Comparison of ENCODE assay signal across 8 cellular contexts in genomic region chr19:13850910-13851753, GRCh38. TPM values are rescaled to one million over a fixed set of nuclear protein-coding genes. Genes with fewer than 3 reads are reported as not detected.
DNase-seq lines count a peak whose midpoint lies in the region; ATAC-seq, FAIRE-seq and TF ChIP-seq lines count a peak whose summit lies in the region.

No MANE protein-coding gene starts in this region.

- no peaks in the 10 kb centered on the region for H4K20me1 ChIP-seq in keratinocyte (ENCODE audit: control insufficient read depth, extremely low read depth, insufficient read depth, low read length)

- peak overlapping the region; percentile 51 for H3K4me3 ChIP-seq in WI38 (ENCODE audit: low read depth, low read length)
- peak overlapping the region; percentile 35 to 54 (median 45) for H3K4me3 ChIP-seq in keratinocyte (ENCODE audit: control insufficient read depth in 2 of 3, extremely low read depth in 1 of 3, insufficient read depth in 2 of 3, low read depth in 1 of 3, low read length in 3 of 3)
- H3K4me3 ChIP-seq in spleen = peak overlapping the region in 5 of 8 donors; percentile 13 to 58 (median 30)

- H3K4me1 ChIP-seq in keratinocyte (ENCODE audit: control insufficient read depth, extremely low read depth, insufficient read depth, low read length) (peaks cover 43% of the 10 kb centered on the region), spleen (peaks cover 19 to 55% (median 44%) of the 10 kb centered on the region in 6 donors)

- no peaks in the 10 kb centered on the region for H3K79me2 ChIP-seq in keratinocyte (ENCODE audit: control insufficient read depth, insufficient read depth, low read length)

- dilution Hi-C loops in keratinocyte (cut with MboI; ENCODE audit: extremely low pct_ligation_motif_present, low sequenced_read_pairs) = no loop called here

- H2AFZ ChIP-seq in keratinocyte (ENCODE audit: control insufficient read depth, low read length) = peak overlapping the region; percentile 49

- ATAC-seq in GM21717 (IDR thresholded peaks at IDR 0.05; ENCODE audit: unreplicated experiment) (no peak), HG03354 (IDR thresholded peaks at IDR 0.05; ENCODE audit: poor library complexity, severe bottlenecking, unreplicated experiment) (no peak), HG02763 (IDR thresholded peaks at IDR 0.05; ENCODE audit: unreplicated experiment) (no peak)

- peak; percentile 86 for FAIRE-seq in keratinocyte (lab: Jason Lieb, UNC)

- H3K4me2 ChIP-seq in keratinocyte (ENCODE audit: control insufficient read depth, extremely low read depth, insufficient read depth, low read depth, low read length) = peak overlapping the region; percentile 87

- no peaks in the 10 kb centered on the region for H3K27me3 ChIP-seq in keratinocyte (ENCODE audit: control insufficient read depth, extremely low read depth, insufficient read depth, low read length)
- peaks cover 0 to 19% (median 0%) of the 10 kb centered on the region in 7 donors for H3K27me3 ChIP-seq in spleen (replicated peaks in 1 of 7)

- WGBS in spleen, 5 donors = 56 to 78% (median 61%) methylated on average over 19 to 26 of the region's 26 CpGs

- DNase-seq in HT1080 (ENCODE audit: low read depth) (peak; percentile 99), keratinocyte (ENCODE audit: low read depth, low spot score) (no peak), spleen (peak; percentile 81)
- peak; percentile 35 for DNase-seq in central memory CD4-positive, alpha-beta T cell

- peak overlapping the region; percentile 95 for H3K9ac ChIP-seq in keratinocyte (ENCODE audit: control insufficient read depth, extremely low read depth, insufficient read depth, low read length)

- intact Hi-C loops in spleen (cut with DNase I; ENCODE audit: low total_unique reads) = no loop called here

- TF ChIP-seq POLR2A in spleen (IDR thresholded peaks at IDR 0.05) = no peak

- H3K9me3 ChIP-seq in keratinocyte (ENCODE audit: control insufficient read depth, low read depth, low read length) (no peaks in the 10 kb centered on the region), spleen (no peaks in the 10 kb centered on the region)

- no peaks in the 10 kb centered on the region for H3K9me1 ChIP-seq in keratinocyte (ENCODE audit: control insufficient read depth, extremely low read depth, insufficient read depth, low read length)

- H3K36me3 ChIP-seq in keratinocyte (ENCODE audit: control insufficient read depth in 2 of 2, extremely low read depth in 1 of 2, insufficient read depth in 2 of 2, low read length in 2 of 2) = no peaks in the 10 kb centered on the region
- no peaks in the 10 kb centered on the region for H3K36me3 ChIP-seq in spleen

- no peak for TF ChIP-seq CTCF in WI38 (IDR thresholded peaks at IDR 0.05; ENCODE audit: low read depth, low read length)
- TF ChIP-seq CTCF in keratinocyte (optimal IDR thresholded peaks at IDR 0.05 in 1 of 3, IDR thresholded peaks at IDR 0.05 in 1 of 3, conservative IDR thresholded peaks at IDR 0.05 in 1 of 3; ENCODE audit: extremely low read depth in 1 of 3, insufficient read depth in 2 of 3, low read length in 3 of 3) = no peak
- TF ChIP-seq CTCF in spleen (IDR thresholded peaks at IDR 0.05 in 8 of 11, conservative IDR thresholded peaks at IDR 0.05 in 3 of 11) = no peak

- H3K27ac ChIP-seq in keratinocyte (ENCODE audit: control insufficient read depth, insufficient read depth, low read length) (peak overlapping the region; percentile 99), spleen (peak overlapping the region in 7 of 8 donors; percentile 63 to 94 (median 78))

RNA-seq across cellular contexts. Expression of gene NANOS3, which starts 25.8 kb away (rescaled TPM):
- not detected in 2 replicates for total RNA-seq in HT1080 (2014; rRNA removed; shearing (Covaris generic))
- polyA plus RNA-seq in HT1080 (2015; cell fraction: cytosol; rRNA removed) = not detected in 2 replicates
- polyA plus RNA-seq in HT1080 (2015; cell fraction: nucleus; rRNA removed) = not detected in 2 replicates
- polyA plus RNA-seq in keratinocyte (0.18 TPM in 1 of 3 replicates, not detected in the others), spleen (under 1 TPM; 0.42 to 0.99 (median 0.52) TPM)
- not detected for polyA plus RNA-seq in keratinocyte (2011; ENCODE audit: low read depth)
- 0.40 TPM in 1 of 2 replicates, not detected in the other for polyA plus RNA-seq in keratinocyte (2011; cell fraction: cytosol; rRNA removed)
- not detected in 2 replicates for polyA plus RNA-seq in keratinocyte (2011; cell fraction: nucleus; rRNA removed)
- polyA plus RNA-seq in keratinocyte (2012; ENCODE audit: low replicate concordance) = 0.86 TPM in 1 of 2 replicates, not detected in the other
- 0.40 TPM in 1 of 3 replicates, not detected in the others for polyA minus RNA-seq in keratinocyte
- not detected for polyA minus RNA-seq in keratinocyte (2011; cell fraction: cytosol; rRNA and poly(A)+ RNA removed)
- polyA minus RNA-seq in keratinocyte (2011; cell fraction: nucleus; rRNA and poly(A)+ RNA removed) = not detected in 2 replicates
- not detected for total RNA-seq in spleen

RNA-seq across cellular contexts. Expression of gene BRME1, which starts 54.8 kb away (rescaled TPM):
- 2.0 and 3.3 TPM in 2 replicates for total RNA-seq in HT1080 (2014; rRNA removed; shearing (Covaris generic))
- polyA plus RNA-seq in HT1080 (2015; cell fraction: cytosol; rRNA removed) = 0.55 and 0.97 TPM in 2 replicates
- polyA plus RNA-seq in HT1080 (2015; cell fraction: nucleus; rRNA removed) = 3.6 and 4.1 TPM in 2 replicates
- 0.22 to 0.57 TPM (median 0.26 TPM) in 3 replicates for polyA plus RNA-seq in keratinocyte
- not detected for polyA plus RNA-seq in keratinocyte (2011; ENCODE audit: low read depth)
- 0.17 and 0.30 TPM in 2 replicates for polyA plus RNA-seq in keratinocyte (2011; cell fraction: cytosol; rRNA removed)
- 0.43 and 0.61 TPM in 2 replicates for polyA plus RNA-seq in keratinocyte (2011; cell fraction: nucleus; rRNA removed)
- 0.44 and 0.71 TPM in 2 replicates for polyA plus RNA-seq in keratinocyte (2012; ENCODE audit: low replicate concordance)
- polyA minus RNA-seq in keratinocyte = 0.38 to 0.56 TPM in 2 of 3 replicates, not detected in the other
- polyA minus RNA-seq in keratinocyte (2011; cell fraction: cytosol; rRNA and poly(A)+ RNA removed) = 1.5 TPM
- not detected in 2 replicates for polyA minus RNA-seq in keratinocyte (2011; cell fraction: nucleus; rRNA and poly(A)+ RNA removed)
- total RNA-seq in spleen = 1 to 10 TPM in 6 of 7 donors, under 1 TPM in 1; 0.97 to 3.5 (median 2.1) TPM
- 1 to 10 TPM; 1.3 to 3.8 (median 2.7) TPM for polyA plus RNA-seq in spleen

RNA-seq across cellular contexts. Expression of gene CC2D1A, which starts 54.9 kb away (rescaled TPM):
- total RNA-seq in HT1080 (2014; rRNA removed; shearing (Covaris generic)) = 16.8 and 19.7 TPM in 2 replicates
- polyA plus RNA-seq in HT1080 (2015; cell fraction: cytosol; rRNA removed) = 15.0 and 15.7 TPM in 2 replicates
- 45.3 and 50.4 TPM in 2 replicates for polyA plus RNA-seq in HT1080 (2015; cell fraction: nucleus; rRNA removed)
- polyA plus RNA-seq in keratinocyte (11.2 to 15.6 TPM (median 14.7 TPM) in 3 replicates), spleen (10 to 100 TPM; 13.0 to 27.2 (median 24.5) TPM)
- polyA plus RNA-seq in keratinocyte (2011; ENCODE audit: low read depth) = 33.3 TPM
- polyA plus RNA-seq in keratinocyte (2011; cell fraction: cytosol; rRNA removed) = 6.7 and 13.2 TPM in 2 replicates
- 36.5 and 49.5 TPM in 2 replicates for polyA plus RNA-seq in keratinocyte (2011; cell fraction: nucleus; rRNA removed)
- polyA plus RNA-seq in keratinocyte (2012; ENCODE audit: low replicate concordance) = 18.5 and 22.1 TPM in 2 replicates
- 13.6 to 45.7 TPM (median 15.7 TPM) in 3 replicates for polyA minus RNA-seq in keratinocyte
- polyA minus RNA-seq in keratinocyte (2011; cell fraction: cytosol; rRNA and poly(A)+ RNA removed) = 17.5 TPM
- 16.7 and 18.5 TPM in 2 replicates for polyA minus RNA-seq in keratinocyte (2011; cell fraction: nucleus; rRNA and poly(A)+ RNA removed)
- 10 to 100 TPM; 26.2 to 40.1 (median 28.8) TPM for total RNA-seq in spleen

RNA-seq across cellular contexts. Expression of gene ZSWIM4, which starts 55.9 kb away (rescaled TPM):
- 1.8 and 2.7 TPM in 2 replicates for total RNA-seq in HT1080 (2014; rRNA removed; shearing (Covaris generic))
- polyA plus RNA-seq in HT1080 (2015; cell fraction: cytosol; rRNA removed) = 8.2 and 9.2 TPM in 2 replicates
- polyA plus RNA-seq in HT1080 (2015; cell fraction: nucleus; rRNA removed) = 11.2 and 13.4 TPM in 2 replicates
- polyA plus RNA-seq in keratinocyte (0.71 to 1.1 TPM (median 1.00 TPM) in 3 replicates), spleen (1 to 10 TPM; 1.5 to 4.7 (median 1.7) TPM)
- polyA plus RNA-seq in keratinocyte (2011; ENCODE audit: low read depth) = 6.3 TPM
- polyA plus RNA-seq in keratinocyte (2011; cell fraction: cytosol; rRNA removed) = 0.68 and 1.3 TPM in 2 replicates
- polyA plus RNA-seq in keratinocyte (2011; cell fraction: nucleus; rRNA removed) = 2.9 and 3.6 TPM in 2 replicates
- polyA plus RNA-seq in keratinocyte (2012; ENCODE audit: low replicate concordance) = 1.5 and 3.8 TPM in 2 replicates
- 2.1 to 3.7 TPM (median 3.1 TPM) in 3 replicates for polyA minus RNA-seq in keratinocyte
- 6.3 TPM for polyA minus RNA-seq in keratinocyte (2011; cell fraction: cytosol; rRNA and poly(A)+ RNA removed)
- 5.3 and 7.0 TPM in 2 replicates for polyA minus RNA-seq in keratinocyte (2011; cell fraction: nucleus; rRNA and poly(A)+ RNA removed)
- total RNA-seq in spleen = 10 to 100 TPM in 3 of 7 donors, 1 to 10 TPM in 4; 6.2 to 14.8 (median 9.4) TPM
